In the genomic region with DNA sequence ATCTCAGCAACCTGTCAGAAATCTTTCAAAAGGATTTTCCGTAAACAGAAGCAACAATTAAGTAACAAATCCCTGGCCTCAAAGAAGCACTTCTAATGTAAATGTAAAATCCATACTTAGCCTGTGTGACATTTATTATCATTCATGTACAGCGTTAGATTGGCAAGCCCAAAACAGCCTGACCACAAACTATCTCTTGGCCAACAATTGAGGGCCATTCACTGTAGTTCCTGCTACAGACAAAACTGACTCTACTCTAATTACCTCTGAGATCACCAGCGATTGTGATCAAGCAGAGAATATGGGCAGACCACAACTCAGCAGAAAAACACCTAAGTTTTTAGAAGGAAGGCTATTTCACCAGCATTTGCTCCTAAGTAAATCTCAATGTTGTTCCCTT, we compare ENCODE assay signal across 29 cellular contexts. TPM values are rescaled to one million over a fixed set of nuclear protein-coding genes. Genes with fewer than 3 reads are reported as not detected.
"Had no signal": no experiment of that assay in that cellular context is flagged by ENCODE, and none has a peak within 500 bp of the region (broad histone marks: within the 10 kb centered on the region; RNA-seq: fewer than 3 reads in every experiment).

No MANE protein-coding gene starts in this region.

- DNase-seq: activated CD4-positive, alpha-beta T cell treated with anti-CD3 and anti-CD28 coated beads, Interleukin-2, amount 10 ng/mL, durations not matched to agents 7 days and 5 days; activated CD4-positive, CD25-positive, alpha-beta regulatory T cell treated with anti-CD3 and anti-CD28 coated beads, Interleukin-2, amount 50 U/mL, for 72 hours; activated CD8-positive, alpha-beta memory T cell treated with anti-CD3 and anti-CD28 coated beads, Interleukin-2, amount 10 ng/mL, durations not matched to agents 7 days and 5 days; activated CD8-positive, alpha-beta T cell treated with anti-CD3 and anti-CD28 coated beads for 36 hours; activated gamma-delta T cell; activated naive CD4-positive, alpha-beta T cell treated with anti-CD3 and anti-CD28 coated beads, Interleukin-2, amount 50 U/mL, for 16 hours; activated naive CD8-positive, alpha-beta T cell treated with anti-CD3 and anti-CD28 coated beads, Interleukin-2, amount 50 U/mL, for 24 hours; activated T-cell treated with anti-CD3 and anti-CD28 coated beads for 4 hours; body of pancreas; cortex of kidney; heart left ventricle; left ventricle myocardium superior; mammary epithelial cell; naive thymus-derived CD8-positive, alpha-beta T cell; retina; sigmoid colon; stimulated activated CD4-positive, alpha-beta T cell treated with anti-CD3 and anti-CD28 coated beads, Interleukin-15, amount 100 ng/mL, for 24 hours; stomach; transverse colon; uterus had no signal

- H3K36me3 ChIP-seq: uterus had no signal

- H3K4me3 Mint-ChIP-seq: activated CD4-positive, alpha-beta T cell treated with anti-CD3 and anti-CD28 coated beads, Interleukin-2, amount 10 ng/mL, durations not matched to agents 7 days and 5 days; activated CD8-positive, alpha-beta memory T cell treated with anti-CD3 and anti-CD28 coated beads, Interleukin-2, amount 10 ng/mL, durations not matched to agents 7 days and 5 days; activated CD8-positive, alpha-beta T cell treated with anti-CD3 and anti-CD28 coated beads for 36 hours; activated naive CD8-positive, alpha-beta T cell treated with anti-CD3 and anti-CD28 coated beads, Interleukin-2, amount 50 U/mL, for 24 hours; activated T-helper 1 cell treated with anti-CD3 and anti-CD28 coated beads, Interleukin-12 subunit alpha, Interleukin-12 subunit beta, Interleukin-2, Interleukin-4 antibody, amounts not matched to agents 30 ng/mL and 10 ng/mL and 1 ng/mL, durations not matched to agents 14 hours and 24 hours and 36 hours; mesothelial cell of epicardium; naive thymus-derived CD8-positive, alpha-beta T cell; stimulated activated memory B cell treated with anti-CD40 and anti-IgM and Interleukin-4, amounts not matched to agents 10 μg/mL and 1 μg/mL and 100 μg/mL, for 72 hours had no signal

- H3K27me3 Mint-ChIP-seq: activated CD4-positive, alpha-beta T cell treated with anti-CD3 and anti-CD28 coated beads, Interleukin-2, amount 10 ng/mL, durations not matched to agents 7 days and 5 days; activated CD8-positive, alpha-beta memory T cell treated with anti-CD3 and anti-CD28 coated beads, Interleukin-2, amount 10 ng/mL, durations not matched to agents 7 days and 5 days; activated CD8-positive, alpha-beta T cell treated with anti-CD3 and anti-CD28 coated beads for 36 hours; activated naive CD8-positive, alpha-beta T cell treated with anti-CD3 and anti-CD28 coated beads, Interleukin-2, amount 50 U/mL, for 24 hours; naive thymus-derived CD8-positive, alpha-beta T cell; stimulated activated memory B cell treated with anti-CD40 and anti-IgM and Interleukin-4, amounts not matched to agents 10 μg/mL and 1 μg/mL and 100 μg/mL, for 72 hours had no signal

- H3K9me3 ChIP-seq: body of pancreas, gastroesophageal sphincter, heart left ventricle, sigmoid colon, stomach, suprapubic skin, transverse colon, uterus had no signal

- H3K4me1 Mint-ChIP-seq: activated CD8-positive, alpha-beta memory T cell treated with anti-CD3 and anti-CD28 coated beads, Interleukin-2, amount 10 ng/mL, durations not matched to agents 7 days and 5 days; mesothelial cell of epicardium had no signal

- H3K4me2 ChIP-seq: smooth muscle cell had no signal

- H3K27me3 ChIP-seq: body of pancreas, cardiac muscle cell, gastroesophageal sphincter, heart left ventricle, sigmoid colon, stomach, suprapubic skin, transverse colon, uterus had no signal

- ATAC-seq: activated CD8-positive, alpha-beta memory T cell treated with anti-CD3 and anti-CD28 coated beads, Interleukin-2, amount 10 ng/mL, durations not matched to agents 7 days and 5 days; activated CD8-positive, alpha-beta T cell treated with anti-CD3 and anti-CD28 coated beads for 36 hours; activated naive CD8-positive, alpha-beta T cell treated with anti-CD3 and anti-CD28 coated beads, Interleukin-2, amount 50 U/mL, for 24 hours; body of pancreas; gastroesophageal sphincter; heart left ventricle; left ventricle myocardium superior; naive thymus-derived CD8-positive, alpha-beta T cell; stimulated activated memory B cell treated with anti-CD40 and anti-IgM and Interleukin-4, amounts not matched to agents 10 μg/mL and 1 μg/mL and 100 μg/mL, for 72 hours had no signal

- H3K27ac Mint-ChIP-seq: activated CD4-positive, alpha-beta T cell treated with anti-CD3 and anti-CD28 coated beads, Interleukin-2, amount 10 ng/mL, durations not matched to agents 7 days and 5 days; activated CD8-positive, alpha-beta memory T cell treated with anti-CD3 and anti-CD28 coated beads, Interleukin-2, amount 10 ng/mL, durations not matched to agents 7 days and 5 days; activated CD8-positive, alpha-beta T cell treated with anti-CD3 and anti-CD28 coated beads for 36 hours; activated naive CD8-positive, alpha-beta T cell treated with anti-CD3 and anti-CD28 coated beads, Interleukin-2, amount 50 U/mL, for 24 hours; activated T-helper 1 cell treated with anti-CD3 and anti-CD28 coated beads, Interleukin-12 subunit alpha, Interleukin-12 subunit beta, Interleukin-2, Interleukin-4 antibody, amounts not matched to agents 30 ng/mL and 10 ng/mL and 1 ng/mL, durations not matched to agents 14 hours and 24 hours and 36 hours; mesothelial cell of epicardium; stimulated activated memory B cell treated with anti-CD40 and anti-IgM and Interleukin-4, amounts not matched to agents 10 μg/mL and 1 μg/mL and 100 μg/mL, for 72 hours had no signal

- H3K9me3 Mint-ChIP-seq: activated CD4-positive, alpha-beta T cell treated with anti-CD3 and anti-CD28 coated beads, Interleukin-2, amount 10 ng/mL, durations not matched to agents 7 days and 5 days; activated CD8-positive, alpha-beta T cell treated with anti-CD3 and anti-CD28 coated beads for 36 hours; activated naive CD8-positive, alpha-beta T cell treated with anti-CD3 and anti-CD28 coated beads, Interleukin-2, amount 50 U/mL, for 24 hours; activated T-helper 1 cell treated with anti-CD3 and anti-CD28 coated beads, Interleukin-12 subunit alpha, Interleukin-12 subunit beta, Interleukin-2, Interleukin-4 antibody, amounts not matched to agents 30 ng/mL and 10 ng/mL and 1 ng/mL, durations not matched to agents 14 hours and 24 hours and 36 hours; naive thymus-derived CD8-positive, alpha-beta T cell; stimulated activated memory B cell treated with anti-CD40 and anti-IgM and Interleukin-4, amounts not matched to agents 10 μg/mL and 1 μg/mL and 100 μg/mL, for 72 hours had no signal

- H3K27ac ChIP-seq: body of pancreas, cardiac muscle cell, epithelial cell of prostate, gastroesophageal sphincter, heart left ventricle, sigmoid colon, stomach, suprapubic skin, transverse colon, uterus, VCaP had no signal

- H3K4me1 ChIP-seq: transverse colon, uterus had no signal

- H3K4me3 ChIP-seq: body of pancreas, cardiac muscle cell, gastroesophageal sphincter, heart left ventricle, sigmoid colon, smooth muscle cell, stomach, suprapubic skin, transverse colon, uterus had no signal

RNA-seq across cellular contexts. Expression of a gene that starts 48.8 kb away (rescaled TPM):
- total RNA-seq: activated CD4-positive, alpha-beta T cell treated with anti-CD3 and anti-CD28 coated beads, Interleukin-2, amount 10 ng/mL, durations not matched to agents 7 days and 5 days; activated CD8-positive, alpha-beta memory T cell treated with anti-CD3 and anti-CD28 coated beads, Interleukin-2, amount 10 ng/mL, durations not matched to agents 7 days and 5 days; naive thymus-derived CD8-positive, alpha-beta T cell had no signal
- polyA plus RNA-seq: naive thymus-derived CD8-positive, alpha-beta T cell had no signal
